In genomic region chr14:64394973-64395633, GRCh38 we compare ENCODE assay signal across 31 cellular contexts. TPM values are rescaled to one million over a fixed set of nuclear protein-coding genes. Genes with fewer than 3 reads are reported as not detected.
DNase-seq lines count a peak whose midpoint lies in the region; ATAC-seq and TF ChIP-seq lines count a peak whose summit lies in the region.
"Had no signal": no experiment of that assay in that cellular context is flagged by ENCODE, and none has a peak within 500 bp of the region (broad histone marks: within the 10 kb centered on the region; RNA-seq: fewer than 3 reads in every experiment).

No MANE protein-coding gene starts in this region.

- no peaks in the 10 kb centered on the region for H3K9me3 ChIP-seq in PC-3 (ENCODE audit: low read length)
- H3K9me3 ChIP-seq: psoas muscle, sigmoid colon, vagina had no signal

- no peaks in the 10 kb centered on the region for H3K4me1 ChIP-seq in PC-3 (ENCODE audit: insufficient read depth, low read length)
- H3K4me1 ChIP-seq: psoas muscle, sigmoid colon, vagina had no signal

- DNase-seq in activated T-cell treated with anti-CD3 and anti-CD28 coated beads, Interleukin-2, amount 50 U/mL, for 72 hours: no peak
- DNase-seq in activated T-cell treated with anti-CD3 and anti-CD28 coated beads for 4 hours: no peak
- DNase-seq in PC-3: no peak
- peak in 1 of 2 experiments; percentile 55 for DNase-seq in erythroblast (lab: John Stamatoyannopoulos, UW)
- no peak for DNase-seq in progenitor cell of endocrine pancreas (ENCODE audit: low spot score, unreplicated experiment)
- no peak for DNase-seq in NCI-H345 treated with DMSO at 0.1 percent for 48 hours (lab: John Stamatoyannopoulos, UW; ENCODE audit: unreplicated experiment)
- no peak for DNase-seq in coronary artery (ENCODE audit: low spot score)
- DNase-seq: activated gamma-delta T cell treated with Interleukin-2 at 50 U/mL for 16 hours; activated naive CD8-positive, alpha-beta T cell treated with anti-CD3 and anti-CD28 coated beads, Interleukin-2, amount 50 U/mL, for 24 hours; activated T-cell treated with anti-CD3 and anti-CD28 coated beads, Interleukin-2, amount 50 U/mL, for 24 hours; CD4-positive, alpha-beta T cell; central memory CD4-positive, alpha-beta T cell; EL; foreskin fibroblast; HCEC 1CT; islet precursor cell; naive thymus-derived CD4-positive, alpha-beta T cell; NCI-H1092; NCI-H1694; NCI-H446; NCI-H748 treated with DMSO at 0.1 percent for 48 hours; psoas muscle; sigmoid colon; stimulated activated CD4-positive, alpha-beta T cell treated with anti-CD3 and anti-CD28 coated beads, Interleukin-12 subunit alpha, Interleukin-12 subunit beta, amount 100 ng/mL, for 4 hours; stimulated activated CD4-positive, alpha-beta T cell treated with anti-CD3 and anti-CD28 coated beads, Interleukin-2, amount 100 ng/mL, for 48 hours; stimulated activated naive CD8-positive, alpha-beta T cell treated with anti-CD3 and anti-CD28 coated beads, Interleukin-15, amount 100 ng/mL, for 72 hours had no signal

- CTCF ChIA-PET in PC-3 (lab: Charles Lee): no interaction called here

- H3K79me2 ChIP-seq in PC-3 (ENCODE audit: low read length): peaks cover 86% of the 10 kb centered on the region

- H3K4me3 ChIP-seq in PC-3 (ENCODE audit: low read length) (no peak overlapping the region), coronary artery (no peak overlapping the region)
- H3K4me3 ChIP-seq: psoas muscle, sigmoid colon, vagina had no signal

- H3K27me3 ChIP-seq in PC-3 (ENCODE audit: low read length): no peaks in the 10 kb centered on the region
- H3K27me3 ChIP-seq: sigmoid colon, vagina had no signal

- H2AFZ ChIP-seq in PC-3 (ENCODE audit: low read length): no peak overlapping the region

- peak overlapping the region; percentile 50 for H3K27ac Mint-ChIP-seq in activated T-cell treated with anti-CD3 and anti-CD28 coated beads, Interleukin-2, amount 50 U/mL, for 72 hours
- H3K27ac Mint-ChIP-seq in progenitor cell of endocrine pancreas: peak overlapping the region; percentile 16
- H3K27ac Mint-ChIP-seq: activated naive CD8-positive, alpha-beta T cell treated with anti-CD3 and anti-CD28 coated beads, Interleukin-2, amount 50 U/mL, for 24 hours; CD4-positive, alpha-beta T cell; dendritic cell treated with granulocyte-macrophage colony-stimulating factor and Interleukin-4, amounts not matched to agents 40 ng/mL and 50 ng/mL, for 4 days; mesothelial cell of epicardium; stimulated activated naive CD8-positive, alpha-beta T cell treated with anti-CD3 and anti-CD28 coated beads, Interleukin-15, amount 100 ng/mL, for 72 hours had no signal

- H3K4me1 Mint-ChIP-seq in activated T-cell treated with anti-CD3 and anti-CD28 coated beads, Interleukin-2, amount 50 U/mL, for 72 hours (ENCODE audit: low read depth): peaks cover 51% of the 10 kb centered on the region
- peaks cover 2% of the 10 kb centered on the region for H3K4me1 Mint-ChIP-seq in progenitor cell of endocrine pancreas (ENCODE audit: low read depth)
- H3K4me1 Mint-ChIP-seq: mesothelial cell of epicardium had no signal

- no peaks in the 10 kb centered on the region for H3K9me3 Mint-ChIP-seq in activated T-cell treated with anti-CD3 and anti-CD28 coated beads, Interleukin-2, amount 50 U/mL, for 72 hours
- H3K9me3 Mint-ChIP-seq in progenitor cell of endocrine pancreas (ENCODE audit: low read depth): no peaks in the 10 kb centered on the region
- H3K9me3 Mint-ChIP-seq: activated naive CD8-positive, alpha-beta T cell treated with anti-CD3 and anti-CD28 coated beads, Interleukin-2, amount 50 U/mL, for 24 hours; activated T-cell treated with anti-CD3 and anti-CD28 coated beads, Interleukin-2, amount 50 U/mL, for 24 hours; CD4-positive, alpha-beta T cell; dendritic cell treated with granulocyte-macrophage colony-stimulating factor and Interleukin-4, amounts not matched to agents 40 ng/mL and 50 ng/mL, for 4 days; mesothelial cell of epicardium; naive thymus-derived CD4-positive, alpha-beta T cell; stimulated activated naive CD8-positive, alpha-beta T cell treated with anti-CD3 and anti-CD28 coated beads, Interleukin-15, amount 100 ng/mL, for 72 hours had no signal

- intact Hi-C loops in PC-3 (cut with micrococcal nuclease): no loop called here

- no peaks in the 10 kb centered on the region for H3K27me3 Mint-ChIP-seq in activated T-cell treated with anti-CD3 and anti-CD28 coated beads, Interleukin-2, amount 50 U/mL, for 72 hours (ENCODE audit: low read depth)
- H3K27me3 Mint-ChIP-seq in progenitor cell of endocrine pancreas: no peaks in the 10 kb centered on the region
- H3K27me3 Mint-ChIP-seq: activated naive CD8-positive, alpha-beta T cell treated with anti-CD3 and anti-CD28 coated beads, Interleukin-2, amount 50 U/mL, for 24 hours; activated T-cell treated with anti-CD3 and anti-CD28 coated beads, Interleukin-2, amount 50 U/mL, for 24 hours; CD4-positive, alpha-beta T cell; dendritic cell treated with granulocyte-macrophage colony-stimulating factor and Interleukin-4, amounts not matched to agents 40 ng/mL and 50 ng/mL, for 4 days; naive thymus-derived CD4-positive, alpha-beta T cell; stimulated activated naive CD8-positive, alpha-beta T cell treated with anti-CD3 and anti-CD28 coated beads, Interleukin-15, amount 100 ng/mL, for 72 hours had no signal

- TF ChIP-seq CTCF in PC-3 (conservative IDR thresholded peaks at IDR 0.05; ENCODE audit: low read depth, low read length) (no peak), progenitor cell of endocrine pancreas (IDR thresholded peaks at IDR 0.05; ENCODE audit: unreplicated experiment) (no peak), coronary artery (IDR thresholded peaks at IDR 0.05) (no peak)

- no peak overlapping the region for H3K4me2 ChIP-seq in PC-3 (ENCODE audit: low read length)

- peaks cover 12% of the 10 kb centered on the region for H3K36me3 ChIP-seq in PC-3 (ENCODE audit: low read depth, low read length)
- H3K36me3 ChIP-seq: vagina had no signal

- POLR2A ChIA-PET in PC-3 (lab: Charles Lee; ENCODE audit: unreplicated experiment): no interaction called here

- H3K9me2 ChIP-seq in PC-3 (replicated peaks; ENCODE audit: low read length): no peaks in the 10 kb centered on the region

- ATAC-seq in activated T-cell treated with anti-CD3 and anti-CD28 coated beads, Interleukin-2, amount 50 U/mL, for 72 hours (replicated peaks in 1 of 2): no peak
- peak; percentile 27; the same call in 1 of the 2 replicates for ATAC-seq in PC-3
- no peak for ATAC-seq in GM19463 (IDR thresholded peaks at IDR 0.05; ENCODE audit: unreplicated experiment)
- ATAC-seq: activated naive CD8-positive, alpha-beta T cell treated with anti-CD3 and anti-CD28 coated beads, Interleukin-2, amount 50 U/mL, for 24 hours; esophagus mucosa; naive thymus-derived CD4-positive, alpha-beta T cell; psoas muscle; stimulated activated naive CD8-positive, alpha-beta T cell treated with anti-CD3 and anti-CD28 coated beads, Interleukin-15, amount 100 ng/mL, for 72 hours had no signal

- BruUV-seq in PC-3 (replicated peaks; lab: Mats Ljungman, UMichigan): no TSS peak

- no peaks in the 10 kb centered on the region for H3F3A ChIP-seq in PC-3 (ENCODE audit: low read length, unreplicated experiment)

- no peak overlapping the region for H3K4me3 Mint-ChIP-seq in activated T-cell treated with anti-CD3 and anti-CD28 coated beads, Interleukin-2, amount 50 U/mL, for 72 hours
- H3K4me3 Mint-ChIP-seq in progenitor cell of endocrine pancreas (ENCODE audit: low read depth): no peak overlapping the region
- H3K4me3 Mint-ChIP-seq: activated naive CD8-positive, alpha-beta T cell treated with anti-CD3 and anti-CD28 coated beads, Interleukin-2, amount 50 U/mL, for 24 hours; activated T-cell treated with anti-CD3 and anti-CD28 coated beads, Interleukin-2, amount 50 U/mL, for 24 hours; CD4-positive, alpha-beta T cell; dendritic cell treated with granulocyte-macrophage colony-stimulating factor and Interleukin-4, amounts not matched to agents 40 ng/mL and 50 ng/mL, for 4 days; mesothelial cell of epicardium; naive thymus-derived CD4-positive, alpha-beta T cell; stimulated activated naive CD8-positive, alpha-beta T cell treated with anti-CD3 and anti-CD28 coated beads, Interleukin-15, amount 100 ng/mL, for 72 hours had no signal

- no peak overlapping the region for H3K9ac ChIP-seq in PC-3 (ENCODE audit: low read length)

- no peak overlapping the region for H3K27ac ChIP-seq in PC-3 (ENCODE audit: low read length)
- H3K27ac ChIP-seq in coronary artery: no peak overlapping the region
- H3K27ac ChIP-seq: psoas muscle, sigmoid colon, vagina had no signal

- TF ChIP-seq POLR2A in erythroblast (IDR thresholded peaks at IDR 0.05; ENCODE audit: low read length): peak; percentile 19

- H3K36me3 Mint-ChIP-seq in activated T-cell treated with anti-CD3 and anti-CD28 coated beads, Interleukin-2, amount 50 U/mL, for 72 hours (ENCODE audit: insufficient read depth in 2 of 2): peaks cover 10 to 19% of the 10 kb centered on the region in 2 donors
- peaks cover 8% of the 10 kb centered on the region for H3K36me3 Mint-ChIP-seq in progenitor cell of endocrine pancreas (ENCODE audit: insufficient read depth)

- peaks cover 9% of the 10 kb centered on the region; the same call in 1 of the 2 replicates for H4K20me1 ChIP-seq in PC-3 (ENCODE audit: low read length)

RNA-seq across cellular contexts. Expression of gene MTHFD1, which starts 7.0 kb away (rescaled TPM):
- 100 to 1,000 TPM; 123 to 164 TPM for total RNA-seq in activated T-cell treated with anti-CD3 and anti-CD28 coated beads, Interleukin-2, amount 50 U/mL, for 72 hours
- 89.3 and 103 TPM in 2 replicates for total RNA-seq in PC-3 (2014; rRNA removed)
- 70.3 and 71.9 TPM in 2 replicates for total RNA-seq in progenitor cell of endocrine pancreas
